In genomic region chr17:50508573-50509460, GRCh38 we compare ENCODE assay signal across 1 cellular context.
TF ChIP-seq lines count a peak whose summit lies in the region.

No MANE protein-coding gene starts in this region.

TF ChIP-seq in GM12878, 131 proteins besides CTCF, POLR2A, EP300 and RAD21:
- TF ChIP-seq YBX1 (IDR thresholded peaks at IDR 0.05) (no peak), RB1 (IDR thresholded peaks at IDR 0.05; ENCODE audit: borderline replicate concordance) (no peak), SMAD5 (IDR thresholded peaks at IDR 0.05; ENCODE audit: low read depth) (no peak), ZBTB11 (CRISPR knock-in tag; IDR thresholded peaks at IDR 0.05) (no peak), SIN3A (IDR thresholded peaks at IDR 0.05; ENCODE audit: low read depth, low read length) (peak; percentile 19; the same call in 1 of the 2 replicates), NKRF (conservative IDR thresholded peaks at IDR 0.05) (no peak), RUNX3 (IDR thresholded peaks at IDR 0.05; ENCODE audit: low read length) (no peak), SMAD1 (IDR thresholded peaks at IDR 0.05; ENCODE audit: low read depth, partially characterized antibody) (no peak), JUNB (IDR thresholded peaks at IDR 0.05) (no peak), RELA (IDR thresholded peaks at IDR 0.05; ENCODE audit: borderline replicate concordance, partially characterized antibody) (peak; percentile 35), ZNF217 (IDR thresholded peaks at IDR 0.05) (no peak), ZBTB40 (IDR thresholded peaks at IDR 0.05; ENCODE audit: borderline replicate concordance) (no peak), IRF3 (IDR thresholded peaks at IDR 0.05) (no peak), RELB (IDR thresholded peaks at IDR 0.05; ENCODE audit: low read depth) (peak; percentile 27; the same call in 1 of the 2 replicates), ZNF207 (IDR thresholded peaks at IDR 0.05; ENCODE audit: borderline replicate concordance) (no peak), IKZF2 (IDR thresholded peaks at IDR 0.05) (peak in 1 of 2 experiments; percentile 31; a peak in 1 of 4 replicates), REST (IDR thresholded peaks at IDR 0.05; ENCODE audit: low read depth, low read length) (no peak), NR2F1 (conservative IDR thresholded peaks at IDR 0.05) (0 out of 2 replicates have a peak, but pooled peaks have one; percentile 2), RAD51 (IDR thresholded peaks at IDR 0.05) (no peak)
